In the genomic region with DNA sequence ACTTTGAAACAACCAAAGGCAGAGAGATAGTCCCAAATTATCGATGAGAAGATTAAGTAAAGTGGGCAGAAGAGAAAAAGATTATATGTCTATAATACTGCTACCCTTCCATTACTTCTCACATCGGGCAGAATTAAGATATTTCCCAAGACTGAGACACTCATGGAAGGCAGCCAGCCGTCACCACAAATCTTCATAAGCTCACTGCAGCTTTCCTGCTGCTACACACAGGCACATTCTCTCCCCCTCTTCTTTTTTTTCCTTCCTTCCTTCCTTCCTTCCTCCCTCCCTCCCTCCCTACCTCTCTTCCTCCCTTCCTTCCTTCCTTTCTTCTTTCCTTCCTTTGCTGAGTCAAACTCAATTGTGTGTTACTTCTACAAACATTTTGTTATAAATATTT, we compare ENCODE assay signal across 13 cellular contexts. TPM values are rescaled to one million over a fixed set of nuclear protein-coding genes. Genes with fewer than 3 reads are reported as not detected.
DNase-seq lines count a peak whose midpoint lies in the region; ATAC-seq and TF ChIP-seq lines count a peak whose summit lies in the region.
"Had no signal": no experiment of that assay in that cellular context is flagged by ENCODE, and none has a peak within 500 bp of the region (broad histone marks: within the 10 kb centered on the region; RNA-seq: fewer than 3 reads in every experiment).

No MANE protein-coding gene starts in this region.

- DNase-seq in A172 (ENCODE audit: low spot score) (peak; percentile 87), HCEC 1CT (peak; percentile 81), astrocyte of the hippocampus (ENCODE audit: low read depth, low spot score) (peak; percentile 88), left lung (no peak), neural progenitor cell (ENCODE audit: low spot score) (no peak), heart left ventricle (no peak), NCI-H1417 (lab: John Stamatoyannopoulos, UW) (no peak)
- DNase-seq: lower lobe of right lung, NCI-H146 had no signal

- H3K4me3 ChIP-seq in left lung (no peak overlapping the region), neural progenitor cell (no peak overlapping the region), heart left ventricle (no peak overlapping the region), gastroesophageal sphincter (no peak overlapping the region)
- H3K4me3 ChIP-seq: lower lobe of right lung had no signal

- no peaks in the 10 kb centered on the region for H4K20me1 ChIP-seq in neural progenitor cell (ENCODE audit: low read depth)

- H3K27me3 Mint-ChIP-seq in neural progenitor cell (ENCODE audit: insufficient read depth, low read depth), result no peaks in the 10 kb centered on the region
- H3K27me3 Mint-ChIP-seq: brain had no signal

- no peak overlapping the region for H3K27ac Mint-ChIP-seq in neural progenitor cell

- peaks cover 7% of the 10 kb centered on the region for H3K4me1 Mint-ChIP-seq in neural progenitor cell

- H3K9me3 ChIP-seq in left lung (no peaks in the 10 kb centered on the region), neural progenitor cell (ENCODE audit: low read depth) (no peaks in the 10 kb centered on the region), heart left ventricle (no peaks in the 10 kb centered on the region), gastroesophageal sphincter (no peaks in the 10 kb centered on the region)
- H3K9me3 ChIP-seq: lower lobe of right lung had no signal

- no peak overlapping the region for H3K4me2 ChIP-seq in neural progenitor cell

- H3K9me3 Mint-ChIP-seq in neural progenitor cell, result no peaks in the 10 kb centered on the region

- no peaks in the 10 kb centered on the region for H3K79me2 ChIP-seq in neural progenitor cell (ENCODE audit: low read depth)

- H3K36me3 Mint-ChIP-seq in neural progenitor cell, result no peaks in the 10 kb centered on the region
- H3K36me3 Mint-ChIP-seq: brain had no signal

- no peak overlapping the region for H3K4me3 Mint-ChIP-seq in neural progenitor cell

- no peak overlapping the region for H3K9ac ChIP-seq in neural progenitor cell

- TF ChIP-seq CTCF in left lung (IDR thresholded peaks at IDR 0.05) (no peak), neural progenitor cell (IDR thresholded peaks at IDR 0.05) (no peak), heart left ventricle (IDR thresholded peaks at IDR 0.05) (no peak), gastroesophageal sphincter (IDR thresholded peaks at IDR 0.05) (no peak)

- ATAC-seq in left lung (peak; percentile 25), heart left ventricle (no peak), gastroesophageal sphincter (no peak)
- ATAC-seq: lower lobe of right lung, right cardiac atrium had no signal

- TF ChIP-seq POLR2A in heart left ventricle (IDR thresholded peaks at IDR 0.05) (no peak), gastroesophageal sphincter (IDR thresholded peaks at IDR 0.05) (no peak)

- no peak overlapping the region for H2AFZ ChIP-seq in neural progenitor cell (replicated peaks)

- intact Hi-C loops in left lung (cut with DNase I), result no loop called here
- intact Hi-C loops in heart left ventricle (cut with DNase I), result no loop called here

- no peaks in the 10 kb centered on the region for H3F3A ChIP-seq in neural progenitor cell (ENCODE audit: low read depth)

- H3K36me3 ChIP-seq in left lung (no peaks in the 10 kb centered on the region), neural progenitor cell (no peaks in the 10 kb centered on the region), heart left ventricle (no peaks in the 10 kb centered on the region), gastroesophageal sphincter (no peaks in the 10 kb centered on the region)
- H3K36me3 ChIP-seq: lower lobe of right lung had no signal

- no peaks in the 10 kb centered on the region for H3K27me3 ChIP-seq in left lung
- no peaks in the 10 kb centered on the region for H3K27me3 ChIP-seq in neural progenitor cell
- no peaks in the 10 kb centered on the region for H3K27me3 ChIP-seq in heart left ventricle
- H3K27me3 ChIP-seq in gastroesophageal sphincter, result no peaks in the 10 kb centered on the region

- 35 to 50% (median 41%) methylated on average over 3 of the region's 3 CpGs for WGBS in heart left ventricle, 4 donors
- WGBS in gastroesophageal sphincter (ENCODE audit: low coverage in 1 of 2), 2 donors, result 20 to 26% methylated on average over 2 to 3 of the region's 3 CpGs

- no peaks in the 10 kb centered on the region for H3K4me1 ChIP-seq in left lung
- H3K4me1 ChIP-seq in neural progenitor cell, result no peaks in the 10 kb centered on the region
- H3K4me1 ChIP-seq in heart left ventricle, result peaks cover 0 to 18% (median 2%) of the 10 kb centered on the region in 12 donors
- H3K4me1 ChIP-seq in gastroesophageal sphincter, result peaks cover 5 to 36% (median 7%) of the 10 kb centered on the region in 3 donors

- H3K27ac ChIP-seq in left lung (no peak overlapping the region), neural progenitor cell (no peak overlapping the region), heart left ventricle (no peak overlapping the region), gastroesophageal sphincter (no peak overlapping the region)

- TF ChIP-seq EP300 in gastroesophageal sphincter (IDR thresholded peaks at IDR 0.05), result no peak

RNA-seq across cellular contexts. Expression of gene SPATA31C2, which starts 58.7 kb away (rescaled TPM):
- not detected in 2 replicates for total RNA-seq in A172 (2014; rRNA removed; shearing (Covaris generic))
- total RNA-seq in left lung, result not detected
- 0.03 TPM in 1 of 2 replicates, not detected in the other for total RNA-seq in neural progenitor cell (ENCODE audit: low replicate concordance)
- not detected for total RNA-seq in heart left ventricle
- polyA plus RNA-seq in heart left ventricle, result not detected
- total RNA-seq in gastroesophageal sphincter, result not detected
- total RNA-seq: lower lobe of right lung, right cardiac atrium, ureter had no signal
- polyA plus RNA-seq: right cardiac atrium had no signal

Comparison
In these comparisons a context has a peak if more than half of its experiments do, and no peak if none do; other contexts are left out.
1. DNase-seq: peak in A172 (single experiment), HCEC 1CT (single experiment) and astrocyte of the hippocampus (single experiment); none in left lung (0 of 2), neural progenitor cell (single experiment), heart left ventricle (0 of 5) and NCI-H1417 (0 of 3).